ENCODE assay signal across 10 cellular contexts in genomic region chr12:52495385-52495784, GRCh38. TPM values are rescaled to one million over a fixed set of nuclear protein-coding genes. Genes with fewer than 3 reads are reported as not detected.
DNase-seq lines count a peak whose midpoint lies in the region; TF ChIP-seq lines count a peak whose summit lies in the region.
"Had no signal": no experiment of that assay in that cellular context is flagged by ENCODE, and none has a peak within 500 bp of the region (broad histone marks: within the 10 kb centered on the region; RNA-seq: fewer than 3 reads in every experiment).

No MANE protein-coding gene starts in this region.

- H3K27me3 Mint-ChIP-seq in glutamatergic neuron (ENCODE audit: unreplicated experiment) = peaks cover 5% of the 10 kb centered on the region
- H3K27me3 Mint-ChIP-seq in endothelial cell (ENCODE audit: unreplicated experiment) = peaks cover 6% of the 10 kb centered on the region
- peaks cover 11% of the 10 kb centered on the region for H3K27me3 Mint-ChIP-seq in activated T-helper 2 cell treated with anti-CD3 and anti-CD28 coated beads, Interferon-gamma antibody, Interleukin-2, Interleukin-4, amounts not matched to agents 10 μg/mL and 5 μg/mL and 100 μg/mL, durations not matched to agents 14 hours and 24 hours and 36 hours (ENCODE audit: low read depth)

- H3K36me3 Mint-ChIP-seq in glutamatergic neuron (ENCODE audit: unreplicated experiment) (no peaks in the 10 kb centered on the region), endothelial cell (ENCODE audit: low read depth, unreplicated experiment) (no peaks in the 10 kb centered on the region)
- no peaks in the 10 kb centered on the region for H3K36me3 Mint-ChIP-seq in activated T-helper 2 cell treated with anti-CD3 and anti-CD28 coated beads, Interferon-gamma antibody, Interleukin-2, Interleukin-4, amounts not matched to agents 10 μg/mL and 5 μg/mL and 100 μg/mL, durations not matched to agents 14 hours and 24 hours and 36 hours (ENCODE audit: low read depth)
- H3K36me3 Mint-ChIP-seq: CD4-positive, CD25-positive, alpha-beta regulatory T cell had no signal

- H3K27ac Mint-ChIP-seq in glutamatergic neuron (ENCODE audit: unreplicated experiment) = no peak overlapping the region
- no peak overlapping the region for H3K27ac Mint-ChIP-seq in endothelial cell (ENCODE audit: unreplicated experiment)
- H3K27ac Mint-ChIP-seq in activated T-helper 2 cell treated with anti-CD3 and anti-CD28 coated beads, Interferon-gamma antibody, Interleukin-2, Interleukin-4, amounts not matched to agents 10 μg/mL and 5 μg/mL and 100 μg/mL, durations not matched to agents 14 hours and 24 hours and 36 hours = no peak overlapping the region
- H3K27ac Mint-ChIP-seq: CD4-positive, CD25-positive, alpha-beta regulatory T cell had no signal

- no peak for TF ChIP-seq CTCF in glutamatergic neuron (IDR thresholded peaks at IDR 0.05; ENCODE audit: partially characterized antibody, unreplicated experiment)
- no peak for TF ChIP-seq CTCF in endothelial cell (IDR thresholded peaks at IDR 0.05; ENCODE audit: unreplicated experiment)

- H3K4me1 Mint-ChIP-seq in glutamatergic neuron (ENCODE audit: low read depth, unreplicated experiment) = peaks cover 14% of the 10 kb centered on the region
- H3K4me1 Mint-ChIP-seq in endothelial cell (ENCODE audit: unreplicated experiment) = peaks cover 8% of the 10 kb centered on the region
- H3K4me1 Mint-ChIP-seq in activated T-helper 2 cell treated with anti-CD3 and anti-CD28 coated beads, Interferon-gamma antibody, Interleukin-2, Interleukin-4, amounts not matched to agents 10 μg/mL and 5 μg/mL and 100 μg/mL, durations not matched to agents 14 hours and 24 hours and 36 hours (ENCODE audit: low read depth) = no peaks in the 10 kb centered on the region
- H3K4me1 Mint-ChIP-seq: CD4-positive, CD25-positive, alpha-beta regulatory T cell had no signal

- in situ Hi-C loops in KBM-7 (cut with MboI; ENCODE audit: low pct_unique_long_range_greater_than_20kb, low sequenced_read_pairs) = no loop called here

- peak; percentile 34 for DNase-seq in A172 (ENCODE audit: low spot score)
- peak; percentile 36 for DNase-seq in KBM-7
- DNase-seq in NCI-H748 treated with DMSO at 0.1 percent for 48 hours (lab: John Stamatoyannopoulos, UW) = peak; percentile 14
- DNase-seq in glutamatergic neuron = peak; percentile 51
- DNase-seq in GM19238 (ENCODE audit: insufficient read length, low spot score) = no peak
- DNase-seq in endothelial cell (ENCODE audit: low spot score) = no peak
- no peak for DNase-seq in HuH-7.5 (ENCODE audit: low spot score)
- no peak for DNase-seq in activated T-helper 2 cell treated with anti-CD3 and anti-CD28 coated beads, Interferon-gamma antibody, Interleukin-2, Interleukin-4, amounts not matched to agents 10 μg/mL and 5 μg/mL and 100 μg/mL, durations not matched to agents 14 hours and 24 hours and 36 hours (ENCODE audit: low spot score)
- DNase-seq: CD4-positive, CD25-positive, alpha-beta regulatory T cell had no signal

- no peaks in the 10 kb centered on the region for H3K9me3 Mint-ChIP-seq in glutamatergic neuron (ENCODE audit: unreplicated experiment)
- no peaks in the 10 kb centered on the region for H3K9me3 Mint-ChIP-seq in endothelial cell (ENCODE audit: unreplicated experiment)
- H3K9me3 Mint-ChIP-seq in activated T-helper 2 cell treated with anti-CD3 and anti-CD28 coated beads, Interferon-gamma antibody, Interleukin-2, Interleukin-4, amounts not matched to agents 10 μg/mL and 5 μg/mL and 100 μg/mL, durations not matched to agents 14 hours and 24 hours and 36 hours = no peaks in the 10 kb centered on the region
- H3K9me3 Mint-ChIP-seq: CD4-positive, CD25-positive, alpha-beta regulatory T cell had no signal

- intact Hi-C loops in activated T-helper 2 cell treated with anti-CD3 and anti-CD28 coated beads, Interferon-gamma antibody, Interleukin-2, Interleukin-4, amounts not matched to agents 10 μg/mL and 5 μg/mL and 100 μg/mL, durations not matched to agents 14 hours and 24 hours and 36 hours (cut with micrococcal nuclease) = no loop called here

- H3K4me3 Mint-ChIP-seq in glutamatergic neuron (ENCODE audit: unreplicated experiment) (no peak overlapping the region), endothelial cell (ENCODE audit: unreplicated experiment) (no peak overlapping the region)
- no peak overlapping the region for H3K4me3 Mint-ChIP-seq in activated T-helper 2 cell treated with anti-CD3 and anti-CD28 coated beads, Interferon-gamma antibody, Interleukin-2, Interleukin-4, amounts not matched to agents 10 μg/mL and 5 μg/mL and 100 μg/mL, durations not matched to agents 14 hours and 24 hours and 36 hours (ENCODE audit: low read depth)
- H3K4me3 Mint-ChIP-seq: CD4-positive, CD25-positive, alpha-beta regulatory T cell had no signal

RNA-seq across cellular contexts. Expression of gene KRT6A, which starts 2.3 kb away (rescaled TPM):
- not detected in 2 replicates for total RNA-seq in A172 (2014; rRNA removed; shearing (Covaris generic))
- not detected for total RNA-seq in glutamatergic neuron (ENCODE audit: unreplicated experiment)
- total RNA-seq in endothelial cell (ENCODE audit: unreplicated experiment) = not detected
- not detected in 2 replicates for total RNA-seq in activated T-helper 2 cell treated with anti-CD3 and anti-CD28 coated beads, Interferon-gamma antibody, Interleukin-2, Interleukin-4, amounts not matched to agents 10 μg/mL and 5 μg/mL and 100 μg/mL, durations not matched to agents 14 hours and 24 hours and 36 hours
- total RNA-seq: CD4-positive, CD25-positive, alpha-beta regulatory T cell; lung microvascular endothelial cell had no signal

RNA-seq across cellular contexts. Expression of gene KRT6C, which starts 21.8 kb away (rescaled TPM):
- total RNA-seq in A172 (2014; rRNA removed; shearing (Covaris generic)) = not detected in 2 replicates
- not detected for total RNA-seq in glutamatergic neuron (ENCODE audit: unreplicated experiment)
- total RNA-seq in endothelial cell (ENCODE audit: unreplicated experiment) = not detected
- not detected in 2 replicates for total RNA-seq in activated T-helper 2 cell treated with anti-CD3 and anti-CD28 coated beads, Interferon-gamma antibody, Interleukin-2, Interleukin-4, amounts not matched to agents 10 μg/mL and 5 μg/mL and 100 μg/mL, durations not matched to agents 14 hours and 24 hours and 36 hours
- total RNA-seq: CD4-positive, CD25-positive, alpha-beta regulatory T cell; lung microvascular endothelial cell had no signal

RNA-seq across cellular contexts. Expression of gene KRT5, which starts 24.8 kb away (rescaled TPM):
- total RNA-seq in A172 (2014; rRNA removed; shearing (Covaris generic)) = 1.1 and 1.4 TPM in 2 replicates
- total RNA-seq in glutamatergic neuron (ENCODE audit: unreplicated experiment) = not detected
- not detected for total RNA-seq in endothelial cell (ENCODE audit: unreplicated experiment)
- not detected in 2 replicates for total RNA-seq in activated T-helper 2 cell treated with anti-CD3 and anti-CD28 coated beads, Interferon-gamma antibody, Interleukin-2, Interleukin-4, amounts not matched to agents 10 μg/mL and 5 μg/mL and 100 μg/mL, durations not matched to agents 14 hours and 24 hours and 36 hours
- total RNA-seq: CD4-positive, CD25-positive, alpha-beta regulatory T cell; lung microvascular endothelial cell had no signal

RNA-seq across cellular contexts. Expression of gene KRT6B, which starts 43.4 kb away (rescaled TPM):
- not detected in 2 replicates for total RNA-seq in A172 (2014; rRNA removed; shearing (Covaris generic))
- not detected for total RNA-seq in glutamatergic neuron (ENCODE audit: unreplicated experiment)
- total RNA-seq in endothelial cell (ENCODE audit: unreplicated experiment) = not detected
- total RNA-seq in activated T-helper 2 cell treated with anti-CD3 and anti-CD28 coated beads, Interferon-gamma antibody, Interleukin-2, Interleukin-4, amounts not matched to agents 10 μg/mL and 5 μg/mL and 100 μg/mL, durations not matched to agents 14 hours and 24 hours and 36 hours = not detected in 2 replicates
- total RNA-seq: CD4-positive, CD25-positive, alpha-beta regulatory T cell; lung microvascular endothelial cell had no signal

RNA-seq across cellular contexts. Expression of gene KRT71, which starts 57.6 kb away (rescaled TPM):
- not detected in 2 replicates for total RNA-seq in A172 (2014; rRNA removed; shearing (Covaris generic))
- total RNA-seq in glutamatergic neuron (ENCODE audit: unreplicated experiment) (not detected), endothelial cell (ENCODE audit: unreplicated experiment) (not detected)
- total RNA-seq in activated T-helper 2 cell treated with anti-CD3 and anti-CD28 coated beads, Interferon-gamma antibody, Interleukin-2, Interleukin-4, amounts not matched to agents 10 μg/mL and 5 μg/mL and 100 μg/mL, durations not matched to agents 14 hours and 24 hours and 36 hours = not detected in 2 replicates
- total RNA-seq: CD4-positive, CD25-positive, alpha-beta regulatory T cell; lung microvascular endothelial cell had no signal

Comparison
In these comparisons a context has a peak if more than half of its experiments do, and no peak if none do; other contexts are left out.
1. DNase-seq: peak in A172 (single experiment), KBM-7 (single experiment), NCI-H748 treated with DMSO at 0.1 percent for 48 hours (single experiment) and glutamatergic neuron (single experiment); none in GM19238 (single experiment), endothelial cell (single experiment), HuH-7.5 (single experiment) and activated T-helper 2 cell treated with anti-CD3 and anti-CD28 coated beads, Interferon-gamma antibody, Interleukin-2, Interleukin-4, amounts not matched to agents 10 μg/mL and 5 μg/mL and 100 μg/mL, durations not matched to agents 14 hours and 24 hours and 36 hours (single experiment).